1 cellular context compared by ENCODE assay signal in genomic region chr17:75784473-75785015, GRCh38.
TF ChIP-seq lines count a peak whose summit lies in the region.

A gene with protein sequence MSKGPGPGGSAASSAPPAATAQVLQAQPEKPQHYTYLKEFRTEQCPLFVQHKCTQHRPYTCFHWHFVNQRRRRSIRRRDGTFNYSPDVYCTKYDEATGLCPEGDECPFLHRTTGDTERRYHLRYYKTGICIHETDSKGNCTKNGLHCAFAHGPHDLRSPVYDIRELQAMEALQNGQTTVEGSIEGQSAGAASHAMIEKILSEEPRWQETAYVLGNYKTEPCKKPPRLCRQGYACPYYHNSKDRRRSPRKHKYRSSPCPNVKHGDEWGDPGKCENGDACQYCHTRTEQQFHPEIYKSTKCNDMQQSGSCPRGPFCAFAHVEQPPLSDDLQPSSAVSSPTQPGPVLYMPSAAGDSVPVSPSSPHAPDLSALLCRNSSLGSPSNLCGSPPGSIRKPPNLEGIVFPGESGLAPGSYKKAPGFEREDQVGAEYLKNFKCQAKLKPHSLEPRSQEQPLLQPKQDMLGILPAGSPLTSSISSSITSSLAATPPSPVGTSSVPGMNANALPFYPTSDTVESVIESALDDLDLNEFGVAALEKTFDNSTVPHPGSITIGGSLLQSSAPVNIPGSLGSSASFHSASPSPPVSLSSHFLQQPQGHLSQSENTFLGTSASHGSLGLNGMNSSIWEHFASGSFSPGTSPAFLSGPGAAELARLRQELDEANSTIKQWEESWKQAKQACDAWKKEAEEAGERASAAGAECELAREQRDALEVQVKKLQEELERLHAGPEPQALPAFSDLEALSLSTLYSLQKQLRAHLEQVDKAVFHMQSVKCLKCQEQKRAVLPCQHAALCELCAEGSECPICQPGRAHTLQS (plus strand): TSS chr17:75784806. CDS start chr17:75784881, 75 bp downstream.

TF ChIP-seq in K562, 482 proteins besides CTCF, POLR2A, EP300 and RAD21 (continued from another document and continues in another):
- TF ChIP-seq, protein P1, sequence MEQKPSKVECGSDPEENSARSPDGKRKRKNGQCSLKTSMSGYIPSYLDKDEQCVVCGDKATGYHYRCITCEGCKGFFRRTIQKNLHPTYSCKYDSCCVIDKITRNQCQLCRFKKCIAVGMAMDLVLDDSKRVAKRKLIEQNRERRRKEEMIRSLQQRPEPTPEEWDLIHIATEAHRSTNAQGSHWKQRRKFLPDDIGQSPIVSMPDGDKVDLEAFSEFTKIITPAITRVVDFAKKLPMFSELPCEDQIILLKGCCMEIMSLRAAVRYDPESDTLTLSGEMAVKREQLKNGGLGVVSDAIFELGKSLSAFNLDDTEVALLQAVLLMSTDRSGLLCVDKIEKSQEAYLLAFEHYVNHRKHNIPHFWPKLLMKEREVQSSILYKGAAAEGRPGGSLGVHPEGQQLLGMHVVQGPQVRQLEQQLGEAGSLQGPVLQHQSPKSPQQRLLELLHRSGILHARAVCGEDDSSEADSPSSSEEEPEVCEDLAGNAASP (IDR thresholded peaks at IDR 0.05), result no peak
- no peak for TF ChIP-seq NR4A1 (CRISPR knock-in tag; IDR thresholded peaks at IDR 0.05)
- TF ChIP-seq NR4A1 (tag; IDR thresholded peaks at IDR 0.05), result no peak; the same call in 1 of the 2 replicates
- TF ChIP-seq, protein P2, sequence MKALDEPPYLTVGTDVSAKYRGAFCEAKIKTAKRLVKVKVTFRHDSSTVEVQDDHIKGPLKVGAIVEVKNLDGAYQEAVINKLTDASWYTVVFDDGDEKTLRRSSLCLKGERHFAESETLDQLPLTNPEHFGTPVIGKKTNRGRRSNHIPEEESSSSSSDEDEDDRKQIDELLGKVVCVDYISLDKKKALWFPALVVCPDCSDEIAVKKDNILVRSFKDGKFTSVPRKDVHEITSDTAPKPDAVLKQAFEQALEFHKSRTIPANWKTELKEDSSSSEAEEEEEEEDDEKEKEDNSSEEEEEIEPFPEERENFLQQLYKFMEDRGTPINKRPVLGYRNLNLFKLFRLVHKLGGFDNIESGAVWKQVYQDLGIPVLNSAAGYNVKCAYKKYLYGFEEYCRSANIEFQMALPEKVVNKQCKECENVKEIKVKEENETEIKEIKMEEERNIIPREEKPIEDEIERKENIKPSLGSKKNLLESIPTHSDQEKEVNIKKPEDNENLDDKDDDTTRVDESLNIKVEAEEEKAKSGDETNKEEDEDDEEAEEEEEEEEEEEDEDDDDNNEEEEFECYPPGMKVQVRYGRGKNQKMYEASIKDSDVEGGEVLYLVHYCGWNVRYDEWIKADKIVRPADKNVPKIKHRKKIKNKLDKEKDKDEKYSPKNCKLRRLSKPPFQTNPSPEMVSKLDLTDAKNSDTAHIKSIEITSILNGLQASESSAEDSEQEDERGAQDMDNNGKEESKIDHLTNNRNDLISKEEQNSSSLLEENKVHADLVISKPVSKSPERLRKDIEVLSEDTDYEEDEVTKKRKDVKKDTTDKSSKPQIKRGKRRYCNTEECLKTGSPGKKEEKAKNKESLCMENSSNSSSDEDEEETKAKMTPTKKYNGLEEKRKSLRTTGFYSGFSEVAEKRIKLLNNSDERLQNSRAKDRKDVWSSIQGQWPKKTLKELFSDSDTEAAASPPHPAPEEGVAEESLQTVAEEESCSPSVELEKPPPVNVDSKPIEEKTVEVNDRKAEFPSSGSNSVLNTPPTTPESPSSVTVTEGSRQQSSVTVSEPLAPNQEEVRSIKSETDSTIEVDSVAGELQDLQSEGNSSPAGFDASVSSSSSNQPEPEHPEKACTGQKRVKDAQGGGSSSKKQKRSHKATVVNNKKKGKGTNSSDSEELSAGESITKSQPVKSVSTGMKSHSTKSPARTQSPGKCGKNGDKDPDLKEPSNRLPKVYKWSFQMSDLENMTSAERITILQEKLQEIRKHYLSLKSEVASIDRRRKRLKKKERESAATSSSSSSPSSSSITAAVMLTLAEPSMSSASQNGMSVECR (CRISPR knock-in tag; IDR thresholded peaks at IDR 0.05), result no peak
- TF ChIP-seq SMARCB1 (IDR thresholded peaks at IDR 0.05; ENCODE audit: insufficient read length, low read depth), result no peak
- TF ChIP-seq, protein P3, sequence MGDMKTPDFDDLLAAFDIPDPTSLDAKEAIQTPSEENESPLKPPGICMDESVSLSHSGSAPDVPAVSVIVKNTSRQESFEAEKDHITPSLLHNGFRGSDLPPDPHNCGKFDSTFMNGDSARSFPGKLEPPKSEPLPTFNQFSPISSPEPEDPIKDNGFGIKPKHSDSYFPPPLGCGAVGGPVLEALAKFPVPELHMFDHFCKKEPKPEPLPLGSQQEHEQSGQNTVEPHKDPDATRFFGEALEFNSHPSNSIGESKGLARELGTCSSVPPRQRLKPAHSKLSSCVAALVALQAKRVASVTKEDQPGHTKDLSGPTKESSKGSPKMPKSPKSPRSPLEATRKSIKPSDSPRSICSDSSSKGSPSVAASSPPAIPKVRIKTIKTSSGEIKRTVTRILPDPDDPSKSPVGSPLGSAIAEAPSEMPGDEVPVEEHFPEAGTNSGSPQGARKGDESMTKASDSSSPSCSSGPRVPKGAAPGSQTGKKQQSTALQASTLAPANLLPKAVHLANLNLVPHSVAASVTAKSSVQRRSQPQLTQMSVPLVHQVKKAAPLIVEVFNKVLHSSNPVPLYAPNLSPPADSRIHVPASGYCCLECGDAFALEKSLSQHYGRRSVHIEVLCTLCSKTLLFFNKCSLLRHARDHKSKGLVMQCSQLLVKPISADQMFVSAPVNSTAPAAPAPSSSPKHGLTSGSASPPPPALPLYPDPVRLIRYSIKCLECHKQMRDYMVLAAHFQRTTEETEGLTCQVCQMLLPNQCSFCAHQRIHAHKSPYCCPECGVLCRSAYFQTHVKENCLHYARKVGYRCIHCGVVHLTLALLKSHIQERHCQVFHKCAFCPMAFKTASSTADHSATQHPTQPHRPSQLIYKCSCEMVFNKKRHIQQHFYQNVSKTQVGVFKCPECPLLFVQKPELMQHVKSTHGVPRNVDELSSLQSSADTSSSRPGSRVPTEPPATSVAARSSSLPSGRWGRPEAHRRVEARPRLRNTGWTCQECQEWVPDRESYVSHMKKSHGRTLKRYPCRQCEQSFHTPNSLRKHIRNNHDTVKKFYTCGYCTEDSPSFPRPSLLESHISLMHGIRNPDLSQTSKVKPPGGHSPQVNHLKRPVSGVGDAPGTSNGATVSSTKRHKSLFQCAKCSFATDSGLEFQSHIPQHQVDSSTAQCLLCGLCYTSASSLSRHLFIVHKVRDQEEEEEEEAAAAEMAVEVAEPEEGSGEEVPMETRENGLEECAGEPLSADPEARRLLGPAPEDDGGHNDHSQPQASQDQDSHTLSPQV (IDR thresholded peaks at IDR 0.05), result peak; percentile 3
- TF ChIP-seq, protein P4, sequence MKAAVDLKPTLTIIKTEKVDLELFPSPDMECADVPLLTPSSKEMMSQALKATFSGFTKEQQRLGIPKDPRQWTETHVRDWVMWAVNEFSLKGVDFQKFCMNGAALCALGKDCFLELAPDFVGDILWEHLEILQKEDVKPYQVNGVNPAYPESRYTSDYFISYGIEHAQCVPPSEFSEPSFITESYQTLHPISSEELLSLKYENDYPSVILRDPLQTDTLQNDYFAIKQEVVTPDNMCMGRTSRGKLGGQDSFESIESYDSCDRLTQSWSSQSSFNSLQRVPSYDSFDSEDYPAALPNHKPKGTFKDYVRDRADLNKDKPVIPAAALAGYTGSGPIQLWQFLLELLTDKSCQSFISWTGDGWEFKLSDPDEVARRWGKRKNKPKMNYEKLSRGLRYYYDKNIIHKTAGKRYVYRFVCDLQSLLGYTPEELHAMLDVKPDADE (conservative IDR thresholded peaks at IDR 0.05; ENCODE audit: control insufficient read depth, low read depth, low read length), result peak; percentile 100
- peak; percentile 83 for TF ChIP-seq ZBTB12 (CRISPR knock-in tag; IDR thresholded peaks at IDR 0.05)
- no peak for TF ChIP-seq ILF3 (IDR thresholded peaks at IDR 0.05; ENCODE audit: borderline replicate concordance)
- TF ChIP-seq ZNF146 (CRISPR knock-in tag; IDR thresholded peaks at IDR 0.05; ENCODE audit: unreplicated experiment), result no peak
- no peak for TF ChIP-seq ZNF133 (CRISPR knock-in tag; IDR thresholded peaks at IDR 0.05)
- TF ChIP-seq, protein P5, sequence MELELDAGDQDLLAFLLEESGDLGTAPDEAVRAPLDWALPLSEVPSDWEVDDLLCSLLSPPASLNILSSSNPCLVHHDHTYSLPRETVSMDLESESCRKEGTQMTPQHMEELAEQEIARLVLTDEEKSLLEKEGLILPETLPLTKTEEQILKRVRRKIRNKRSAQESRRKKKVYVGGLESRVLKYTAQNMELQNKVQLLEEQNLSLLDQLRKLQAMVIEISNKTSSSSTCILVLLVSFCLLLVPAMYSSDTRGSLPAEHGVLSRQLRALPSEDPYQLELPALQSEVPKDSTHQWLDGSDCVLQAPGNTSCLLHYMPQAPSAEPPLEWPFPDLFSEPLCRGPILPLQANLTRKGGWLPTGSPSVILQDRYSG (tag; conservative IDR thresholded peaks at IDR 0.05; ENCODE audit: low read depth), result peak; percentile 62; the same call in 1 of the 2 replicates
- no peak for TF ChIP-seq SREBF2 (CRISPR knock-in tag; IDR thresholded peaks at IDR 0.05)
- TF ChIP-seq, protein P6, sequence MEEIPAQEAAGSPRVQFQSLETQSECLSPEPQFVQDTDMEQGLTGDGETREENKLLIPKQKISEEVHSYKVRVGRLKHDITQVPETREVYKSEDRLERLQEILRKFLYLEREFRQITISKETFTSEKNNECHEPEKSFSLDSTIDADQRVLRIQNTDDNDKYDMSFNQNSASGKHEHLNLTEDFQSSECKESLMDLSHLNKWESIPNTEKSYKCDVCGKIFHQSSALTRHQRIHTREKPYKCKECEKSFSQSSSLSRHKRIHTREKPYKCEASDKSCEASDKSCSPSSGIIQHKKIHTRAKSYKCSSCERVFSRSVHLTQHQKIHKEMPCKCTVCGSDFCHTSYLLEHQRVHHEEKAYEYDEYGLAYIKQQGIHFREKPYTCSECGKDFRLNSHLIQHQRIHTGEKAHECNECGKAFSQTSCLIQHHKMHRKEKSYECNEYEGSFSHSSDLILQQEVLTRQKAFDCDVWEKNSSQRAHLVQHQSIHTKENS (CRISPR knock-in tag; IDR thresholded peaks at IDR 0.05), result no peak
- peak; percentile 97 for TF ChIP-seq ATF7 (IDR thresholded peaks at IDR 0.05)
- no peak for TF ChIP-seq RBFOX2 (IDR thresholded peaks at IDR 0.05; ENCODE audit: low read depth, low read length)
- TF ChIP-seq SRF (CRISPR knock-in tag; IDR thresholded peaks at IDR 0.05), result no peak
- TF ChIP-seq GTF2E2 (tag; IDR thresholded peaks at IDR 0.05), result no peak
- TF ChIP-seq NCOA1 (IDR thresholded peaks at IDR 0.05; ENCODE audit: low read depth), result no peak
- TF ChIP-seq NRF1 (conservative IDR thresholded peaks at IDR 0.05 in 1 of 2, IDR thresholded peaks at IDR 0.05 in 1 of 2), result peak; percentile 99
- TF ChIP-seq HMG20B (CRISPR knock-in tag; IDR thresholded peaks at IDR 0.05), result no peak
- TF ChIP-seq, protein P7, sequence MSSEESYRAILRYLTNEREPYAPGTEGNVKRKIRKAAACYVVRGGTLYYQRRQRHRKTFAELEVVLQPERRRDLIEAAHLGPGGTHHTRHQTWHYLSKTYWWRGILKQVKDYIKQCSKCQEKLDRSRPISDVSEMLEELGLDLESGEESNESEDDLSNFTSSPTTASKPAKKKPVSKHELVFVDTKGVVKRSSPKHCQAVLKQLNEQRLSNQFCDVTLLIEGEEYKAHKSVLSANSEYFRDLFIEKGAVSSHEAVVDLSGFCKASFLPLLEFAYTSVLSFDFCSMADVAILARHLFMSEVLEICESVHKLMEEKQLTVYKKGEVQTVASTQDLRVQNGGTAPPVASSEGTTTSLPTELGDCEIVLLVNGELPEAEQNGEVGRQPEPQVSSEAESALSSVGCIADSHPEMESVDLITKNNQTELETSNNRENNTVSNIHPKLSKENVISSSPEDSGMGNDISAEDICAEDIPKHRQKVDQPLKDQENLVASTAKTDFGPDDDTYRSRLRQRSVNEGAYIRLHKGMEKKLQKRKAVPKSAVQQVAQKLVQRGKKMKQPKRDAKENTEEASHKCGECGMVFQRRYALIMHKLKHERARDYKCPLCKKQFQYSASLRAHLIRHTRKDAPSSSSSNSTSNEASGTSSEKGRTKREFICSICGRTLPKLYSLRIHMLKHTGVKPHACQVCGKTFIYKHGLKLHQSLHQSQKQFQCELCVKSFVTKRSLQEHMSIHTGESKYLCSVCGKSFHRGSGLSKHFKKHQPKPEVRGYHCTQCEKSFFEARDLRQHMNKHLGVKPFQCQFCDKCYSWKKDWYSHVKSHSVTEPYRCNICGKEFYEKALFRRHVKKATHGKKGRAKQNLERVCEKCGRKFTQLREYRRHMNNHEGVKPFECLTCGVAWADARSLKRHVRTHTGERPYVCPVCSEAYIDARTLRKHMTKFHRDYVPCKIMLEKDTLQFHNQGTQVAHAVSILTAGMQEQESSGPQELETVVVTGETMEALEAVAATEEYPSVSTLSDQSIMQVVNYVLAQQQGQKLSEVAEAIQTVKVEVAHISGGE (CRISPR knock-in tag; IDR thresholded peaks at IDR 0.05), result peak in 1 of 3 experiments; percentile 86; a peak in 2 of 6 replicates
- no peak for TF ChIP-seq ARID2 (IDR thresholded peaks at IDR 0.05)
- TF ChIP-seq CHD1 (IDR thresholded peaks at IDR 0.05; ENCODE audit: low read length), result no peak
- no peak for TF ChIP-seq CBFA2T2 (conservative IDR thresholded peaks at IDR 0.05)
- TF ChIP-seq MTA1 (IDR thresholded peaks at IDR 0.05; ENCODE audit: borderline replicate concordance), result peak; percentile 92; the same call in 1 of the 2 replicates
- no peak for TF ChIP-seq HES1 (IDR thresholded peaks at IDR 0.05; ENCODE audit: low read depth)
- TF ChIP-seq BACH1 (tag; IDR thresholded peaks at IDR 0.05), result peak; percentile 74
- TF ChIP-seq, protein P8, sequence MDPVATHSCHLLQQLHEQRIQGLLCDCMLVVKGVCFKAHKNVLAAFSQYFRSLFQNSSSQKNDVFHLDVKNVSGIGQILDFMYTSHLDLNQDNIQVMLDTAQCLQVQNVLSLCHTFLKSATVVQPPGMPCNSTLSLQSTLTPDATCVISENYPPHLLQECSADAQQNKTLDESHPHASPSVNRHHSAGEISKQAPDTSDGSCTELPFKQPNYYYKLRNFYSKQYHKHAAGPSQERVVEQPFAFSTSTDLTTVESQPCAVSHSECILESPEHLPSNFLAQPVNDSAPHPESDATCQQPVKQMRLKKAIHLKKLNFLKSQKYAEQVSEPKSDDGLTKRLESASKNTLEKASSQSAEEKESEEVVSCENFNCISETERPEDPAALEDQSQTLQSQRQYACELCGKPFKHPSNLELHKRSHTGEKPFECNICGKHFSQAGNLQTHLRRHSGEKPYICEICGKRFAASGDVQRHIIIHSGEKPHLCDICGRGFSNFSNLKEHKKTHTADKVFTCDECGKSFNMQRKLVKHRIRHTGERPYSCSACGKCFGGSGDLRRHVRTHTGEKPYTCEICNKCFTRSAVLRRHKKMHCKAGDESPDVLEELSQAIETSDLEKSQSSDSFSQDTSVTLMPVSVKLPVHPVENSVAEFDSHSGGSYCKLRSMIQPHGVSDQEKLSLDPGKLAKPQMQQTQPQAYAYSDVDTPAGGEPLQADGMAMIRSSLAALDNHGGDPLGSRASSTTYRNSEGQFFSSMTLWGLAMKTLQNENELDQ (CRISPR knock-in tag; IDR thresholded peaks at IDR 0.05; ENCODE audit: borderline replicate concordance), result 0 out of 2 replicates have a peak, but pooled peaks have one; percentile 40
- no peak for TF ChIP-seq SRSF9 (IDR thresholded peaks at IDR 0.05; ENCODE audit: borderline replicate concordance, low read depth, low read length)
